In the genomic region with DNA sequence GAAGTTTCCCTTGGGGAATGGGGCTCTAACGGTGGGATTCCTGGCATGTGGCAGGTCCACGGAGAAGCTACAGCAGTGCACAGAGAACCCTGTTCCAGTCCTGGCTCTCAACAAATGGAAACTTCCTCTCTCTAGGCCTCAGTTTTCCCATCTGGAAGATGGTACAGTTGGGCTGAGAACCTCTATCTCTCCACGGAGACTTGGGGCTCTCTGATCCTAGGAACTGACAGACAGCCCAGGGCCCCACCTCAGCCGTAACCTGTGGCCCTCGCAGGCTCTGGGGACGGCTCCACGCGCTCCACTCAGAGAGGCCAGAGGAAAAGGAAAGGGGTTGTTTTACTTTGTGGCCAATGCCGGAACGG, we compare ENCODE assay signal across 1 cellular context.
TF ChIP-seq lines count a peak whose summit lies in the region.

No MANE protein-coding gene starts in this region.

TF ChIP-seq in H1, 55 proteins besides CTCF, POLR2A, EP300 and RAD21:
- TF ChIP-seq ASH2L (IDR thresholded peaks at IDR 0.05; ENCODE audit: low read length) (no peak), CHD7 (IDR thresholded peaks at IDR 0.05; ENCODE audit: insufficient replicate concordance, low read length) (no peak), SP2 (IDR thresholded peaks at IDR 0.05; ENCODE audit: low read length) (no peak), JUN (IDR thresholded peaks at IDR 0.05; ENCODE audit: low read depth, low read length) (no peak), MAFK (IDR thresholded peaks at IDR 0.05; ENCODE audit: low read depth, low read length) (no peak)
